11 cellular contexts compared by ENCODE assay signal in the genomic region with DNA sequence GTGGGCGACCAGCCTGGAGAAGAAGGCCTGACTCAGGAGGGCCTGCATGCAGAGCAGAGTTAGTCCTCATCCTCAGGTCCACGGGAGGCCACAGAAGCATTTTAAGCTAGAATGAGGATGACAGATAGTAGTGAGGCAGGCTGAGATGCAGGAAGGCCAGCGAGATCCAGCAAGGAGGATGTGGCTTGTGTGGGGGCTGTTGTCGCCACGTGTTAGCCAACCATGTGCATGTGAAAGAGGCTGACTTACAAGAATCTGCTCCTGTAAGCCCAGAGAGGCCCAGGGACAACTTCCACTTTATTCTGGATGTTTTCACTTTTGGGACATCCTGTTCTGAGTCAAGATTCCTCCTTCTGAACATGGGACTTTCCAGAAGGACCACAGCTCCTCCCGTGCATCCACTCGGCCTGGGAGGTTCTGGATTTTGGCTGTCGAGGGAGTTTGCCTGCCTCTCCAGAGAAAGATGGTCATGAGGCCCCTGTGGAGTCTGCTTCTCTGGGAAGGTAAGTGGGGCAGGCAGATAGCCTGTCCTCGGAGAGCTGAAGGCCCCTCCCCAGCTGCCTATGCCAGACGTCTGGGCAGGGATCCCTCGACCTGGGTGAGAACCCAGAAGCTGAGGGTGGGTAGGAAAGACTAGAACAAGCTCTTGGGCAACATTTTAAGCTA. TPM values are rescaled to one million over a fixed set of nuclear protein-coding genes. Genes with fewer than 3 reads are reported as not detected.
DNase-seq lines count a peak whose midpoint lies in the region; ATAC-seq, FAIRE-seq and TF ChIP-seq lines count a peak whose summit lies in the region.
"Had no signal": no experiment of that assay in that cellular context is flagged by ENCODE, and none has a peak within 500 bp of the region (broad histone marks: within the 10 kb centered on the region; RNA-seq: fewer than 3 reads in every experiment).

Gene SLAMF8 (plus strand): TSS at position 438 of the 666 bp plus-strand sequence. CDS start 26 bp downstream, at position 464.

- no peak for TF ChIP-seq POLR2A in GM12892 (IDR thresholded peaks at IDR 0.05; ENCODE audit: low read depth, low read length)

- intact Hi-C loops in left lung (cut with DNase I) = no loop called here

- H3K4me3 ChIP-seq in left lung = peak within 1 kb of the TSS in 1 of 2 donors; percentile 44

- H3K27me3 ChIP-seq in left lung = no peaks in the 10 kb centered on the region

- DNase-seq in NK-92 treated with Interleukin-12 subunit alpha and Interleukin-12 subunit beta, amount 100 ng/mL, for 24 hours (lab: John Stamatoyannopoulos, UW) = peak; percentile 79
- no peak for DNase-seq in NK-92 (lab: John Stamatoyannopoulos, UW; ENCODE audit: unreplicated experiment)
- DNase-seq in activated CD8-positive, alpha-beta memory T cell treated with anti-CD3 and anti-CD28 coated beads, Interleukin-2, amount 50 U/mL, for 48 hours = peak; percentile 73
- DNase-seq in left lung = peak in 1 of 2 donors; percentile 69
- peak; percentile 56 for DNase-seq in stimulated activated CD8-positive, alpha-beta memory T cell treated with anti-CD3 and anti-CD28 coated beads, Interleukin-7, amount 100 ng/mL, for 48 hours (ENCODE audit: extremely low read depth in 1 of 2, low read depth in 1 of 2)
- no peak for DNase-seq in GM12892 (ENCODE audit: insufficient read length)
- DNase-seq in KG1 (lab: John Stamatoyannopoulos, UW) = no peak

- ATAC-seq in left lung (peak; percentile 60), GM18907 (IDR thresholded peaks at IDR 0.05; ENCODE audit: unreplicated experiment) (no peak)

- no peak for TF ChIP-seq CTCF in left lung (IDR thresholded peaks at IDR 0.05)

- H3K9me3 ChIP-seq in left lung = no peaks in the 10 kb centered on the region

- H3K27ac ChIP-seq in left lung = peak within 1 kb of the TSS; percentile 36 to 64
- H3K27ac ChIP-seq: 22Rv1 had no signal

- no peak for FAIRE-seq in GM12892 (lab: Jason Lieb, UNC)

- peaks cover 0 to 66% of the 10 kb centered on the region in 2 donors for H3K4me1 ChIP-seq in left lung

- no peaks in the 10 kb centered on the region for H3K36me3 ChIP-seq in left lung

RNA-seq across cellular contexts. Expression of gene SLAMF8, which starts in this region (rescaled TPM):
- 10 to 100 TPM; 15.2 to 41.3 TPM for total RNA-seq in left lung
- polyA plus RNA-seq in GM12892 (2012; ENCODE audit: missing spikeins) = not detected
- total RNA-seq: fibroblast of lung, LHCN-M2 had no signal
- polyA plus RNA-seq: fibroblast of lung had no signal

Comparison
In these comparisons a context has a peak if more than half of its experiments do, and no peak if none do; other contexts are left out.
1. DNase-seq: peak in NK-92 treated with Interleukin-12 subunit alpha and Interleukin-12 subunit beta, amount 100 ng/mL, for 24 hours (single experiment), activated CD8-positive, alpha-beta memory T cell treated with anti-CD3 and anti-CD28 coated beads, Interleukin-2, amount 50 U/mL, for 48 hours (single experiment) and stimulated activated CD8-positive, alpha-beta memory T cell treated with anti-CD3 and anti-CD28 coated beads, Interleukin-7, amount 100 ng/mL, for 48 hours (2 of 2); none in NK-92 (single experiment), GM12892 (single experiment) and KG1 (single experiment).